In the genomic region with DNA sequence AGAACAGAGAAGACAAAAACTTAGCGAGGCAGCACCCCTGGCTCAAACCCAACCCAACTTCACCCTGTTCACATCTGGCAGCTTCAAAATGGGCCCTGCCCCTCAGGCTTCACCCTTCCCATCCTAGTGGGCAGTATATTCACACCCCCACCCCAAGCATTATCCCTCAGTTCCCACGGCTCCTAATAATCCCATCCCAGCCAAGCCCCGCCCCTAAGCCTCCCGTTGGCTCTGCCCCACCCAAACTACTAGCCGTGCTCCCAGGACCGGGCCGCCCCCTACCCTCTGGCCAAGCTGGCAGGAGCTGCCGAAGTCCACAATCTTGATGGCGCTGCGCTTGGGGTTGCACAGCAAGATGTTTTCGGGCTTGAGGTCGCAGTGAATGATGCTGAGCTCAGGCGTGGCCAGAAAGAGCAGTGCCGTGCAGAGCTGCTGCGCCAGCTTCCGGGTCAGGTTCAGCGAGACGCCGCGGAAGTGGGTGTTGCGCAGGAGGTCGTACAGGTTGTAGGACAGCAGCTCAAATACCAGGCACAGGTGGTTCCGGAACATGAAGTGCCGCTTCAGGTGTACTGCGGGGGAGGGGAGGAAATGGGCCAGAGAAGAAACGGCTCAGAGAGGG, we compare ENCODE assay signal across 18 cellular contexts. TPM values are rescaled to one million over a fixed set of nuclear protein-coding genes. Genes with fewer than 3 reads are reported as not detected.
A peak's percentile ranks its signal among the peaks of the same experiment; 100 is the strongest.
DNase-seq lines count a peak whose midpoint lies in the region; ATAC-seq and TF ChIP-seq lines count a peak whose summit lies in the region.
"Had no signal": no experiment of that assay in that cellular context is flagged by ENCODE, and none has a peak within 500 bp of the region (broad histone marks: within the 10 kb centered on the region; RNA-seq: fewer than 3 reads in every experiment).

No MANE protein-coding gene starts in this region.

- H3K4me2 ChIP-seq in KMS-11 = peak overlapping the region; percentile 62

- H3K27me3 ChIP-seq in CD4-positive, alpha-beta memory T cell (ENCODE audit: insufficient read depth, low read length) = no peaks in the 10 kb centered on the region
- H3K27me3 ChIP-seq in KMS-11 (ENCODE audit: insufficient read depth, low read depth) = no peaks in the 10 kb centered on the region
- H3K27me3 ChIP-seq: adrenal gland had no signal

- peaks cover 20 to 39% (median 29%) of the 10 kb centered on the region in 4 donors for H3K4me1 Mint-ChIP-seq in CD4-positive, alpha-beta memory T cell
- peaks cover 28% of the 10 kb centered on the region for H3K4me1 Mint-ChIP-seq in activated CD4-positive, alpha-beta memory T cell treated with anti-CD3 and anti-CD28 coated beads, Interleukin-2, amount 10 ng/mL, durations not matched to agents 7 days and 5 days
- peaks cover 27% of the 10 kb centered on the region for H3K4me1 Mint-ChIP-seq in neural crest cell

- H2AFZ ChIP-seq in KMS-11 (ENCODE audit: low read depth) = peak overlapping the region; percentile 28; the same call in 1 of the 2 replicates

- H3K4me3 ChIP-seq in CD4-positive, alpha-beta memory T cell (ENCODE audit: low read length in 2 of 2) = no peak overlapping the region
- no peak overlapping the region for H3K4me3 ChIP-seq in KMS-11 (IDR thresholded peaks at IDR 0.05; ENCODE audit: insufficient read depth, low read depth, low read length)
- H3K4me3 ChIP-seq: adrenal gland had no signal

- H3K27ac ChIP-seq in CD4-positive, alpha-beta memory T cell (ENCODE audit: low read depth, low read length) = no peak overlapping the region
- peak overlapping the region; percentile 26; the same call in 1 of the 2 replicates for H3K27ac ChIP-seq in KMS-11
- H3K27ac ChIP-seq: adrenal gland had no signal

- peaks cover 34 to 54% of the 10 kb centered on the region in 2 donors for H3K36me3 Mint-ChIP-seq in CD4-positive, alpha-beta memory T cell
- peaks cover 29% of the 10 kb centered on the region for H3K36me3 Mint-ChIP-seq in activated CD4-positive, alpha-beta memory T cell treated with anti-CD3 and anti-CD28 coated beads, Interleukin-2, amount 10 ng/mL, durations not matched to agents 7 days and 5 days (ENCODE audit: low read depth)
- H3K36me3 Mint-ChIP-seq in neural crest cell (ENCODE audit: low read depth) = peaks cover 25% of the 10 kb centered on the region

- H3K79me2 ChIP-seq in KMS-11 (ENCODE audit: insufficient read depth, low read depth) = no peaks in the 10 kb centered on the region

- no peaks in the 10 kb centered on the region for H3K27me3 Mint-ChIP-seq in CD4-positive, alpha-beta memory T cell
- no peaks in the 10 kb centered on the region for H3K27me3 Mint-ChIP-seq in activated CD4-positive, alpha-beta memory T cell treated with anti-CD3 and anti-CD28 coated beads, Interleukin-2, amount 10 ng/mL, durations not matched to agents 7 days and 5 days
- H3K27me3 Mint-ChIP-seq in neural crest cell (ENCODE audit: low read depth) = peaks cover 4% of the 10 kb centered on the region

- peak overlapping the region; percentile 22 to 65 (median 42) for H3K4me3 Mint-ChIP-seq in CD4-positive, alpha-beta memory T cell
- H3K4me3 Mint-ChIP-seq in activated CD4-positive, alpha-beta memory T cell treated with anti-CD3 and anti-CD28 coated beads, Interleukin-2, amount 10 ng/mL, durations not matched to agents 7 days and 5 days = peak overlapping the region; percentile 35
- peak overlapping the region; percentile 41 for H3K4me3 Mint-ChIP-seq in neural crest cell

- no peaks in the 10 kb centered on the region for H4K20me1 ChIP-seq in KMS-11 (ENCODE audit: insufficient read depth)

- peaks cover 46% of the 10 kb centered on the region for H3K4me1 ChIP-seq in CD4-positive, alpha-beta memory T cell (ENCODE audit: insufficient read depth, low read length)
- peaks cover 23% of the 10 kb centered on the region for H3K4me1 ChIP-seq in KMS-11 (ENCODE audit: low read depth, poor library complexity, severe bottlenecking)

- peaks cover 0 to 2% (median 0%) of the 10 kb centered on the region in 8 donors for H3K9me3 Mint-ChIP-seq in CD4-positive, alpha-beta memory T cell
- no peaks in the 10 kb centered on the region for H3K9me3 Mint-ChIP-seq in activated CD4-positive, alpha-beta memory T cell treated with anti-CD3 and anti-CD28 coated beads, Interleukin-2, amount 10 ng/mL, durations not matched to agents 7 days and 5 days
- H3K9me3 Mint-ChIP-seq in neural crest cell = no peaks in the 10 kb centered on the region

- peak in 1 of 5 donors; percentile 11 for DNase-seq in CD4-positive, alpha-beta memory T cell
- no peak for DNase-seq in activated CD4-positive, alpha-beta memory T cell treated with anti-CD3 and anti-CD28 coated beads, Interleukin-2, amount 10 ng/mL, durations not matched to agents 7 days and 5 days
- DNase-seq in neural crest cell (ENCODE audit: low read depth, low spot score) (no peak), NCI-H226 (no peak), GM19240 (ENCODE audit: insufficient read length, low spot score) (no peak), ureter (ENCODE audit: low spot score) (no peak)
- DNase-seq: activated CD8-positive, alpha-beta memory T cell treated with anti-CD3 and anti-CD28 coated beads, Interleukin-2, amount 50 U/mL, for 48 hours; kidney glomerular epithelial cell; NCI-H2171; stimulated activated CD4-positive, alpha-beta T cell treated with anti-CD3 and anti-CD28 coated beads, Interleukin-12 subunit alpha, Interleukin-12 subunit beta, amount 100 ng/mL, for 4 hours; substantia nigra had no signal

- H3K27ac Mint-ChIP-seq in CD4-positive, alpha-beta memory T cell = peak overlapping the region; percentile 43 to 87 (median 77)
- peak overlapping the region; percentile 58 for H3K27ac Mint-ChIP-seq in activated CD4-positive, alpha-beta memory T cell treated with anti-CD3 and anti-CD28 coated beads, Interleukin-2, amount 10 ng/mL, durations not matched to agents 7 days and 5 days
- peak overlapping the region; percentile 27 for H3K27ac Mint-ChIP-seq in neural crest cell (ENCODE audit: unreplicated experiment)

- peaks cover 24% of the 10 kb centered on the region for H3K36me3 ChIP-seq in CD4-positive, alpha-beta memory T cell (ENCODE audit: insufficient read depth, low read length)
- H3K36me3 ChIP-seq in KMS-11 (ENCODE audit: insufficient read depth) = no peaks in the 10 kb centered on the region

- H3K9ac ChIP-seq in KMS-11 = peak overlapping the region; percentile 14

- TF ChIP-seq CTCF in KMS-11 (conservative IDR thresholded peaks at IDR 0.05; ENCODE audit: low read depth, low read length) = no peak
- no peak for TF ChIP-seq CTCF in neural crest cell (conservative IDR thresholded peaks at IDR 0.05)

- ATAC-seq in HG03025 (IDR thresholded peaks at IDR 0.05; ENCODE audit: low FRiP score, unreplicated experiment) = no peak
- ATAC-seq: SK-N-SH treated with all-trans-retinoic acid at 6 μM for 48 hours had no signal

- no peaks in the 10 kb centered on the region for H3K9me3 ChIP-seq in CD4-positive, alpha-beta memory T cell (ENCODE audit: control insufficient read depth in 1 of 2, low read length in 2 of 2)
- H3K9me3 ChIP-seq: adrenal gland had no signal

- POLR2A ChIA-PET in CD4-positive, alpha-beta memory T cell (lab: Charles Lee; ENCODE audit: partially characterized antibody) = no interaction called here
- POLR2A ChIA-PET in activated CD4-positive, alpha-beta memory T cell treated with anti-CD3 and anti-CD28 coated beads, Interleukin-2, amount 10 ng/mL, durations not matched to agents 7 days and 5 days (lab: Charles Lee) = interaction anchor here (1.4 kb wide), 1 partner anchor 14 kb away, joined by 5 read pairs; no protein-coding TSS in a partner anchor

- CTCF ChIA-PET in CD4-positive, alpha-beta memory T cell (lab: Charles Lee; ENCODE audit: partially characterized antibody) = interaction anchor here (0.7 to 2.3 kb wide), 2 partner anchors 17 to 111 kb away, joined by 3 to 13 read pairs; partner anchors contain the start of gene FBL
- CTCF ChIA-PET in activated CD4-positive, alpha-beta memory T cell treated with anti-CD3 and anti-CD28 coated beads, Interleukin-2, amount 10 ng/mL, durations not matched to agents 7 days and 5 days (lab: Charles Lee) = interaction anchor here (1.3 to 2.4 kb wide), 3 partner anchors 15 to 143 kb away, joined by 4 to 11 read pairs (median 6); partner anchors contain the start of gene PSMC4

- intact Hi-C loops in CD4-positive, alpha-beta memory T cell (cut with micrococcal nuclease) = no loop called here

RNA-seq across cellular contexts. Expression of gene DYRK1B, which starts 5.8 kb away (rescaled TPM):
- total RNA-seq in CD4-positive, alpha-beta memory T cell = 10 to 100 TPM; 28.4 to 30.9 TPM
- 10 to 100 TPM in 1 of 2 donors, 1 to 10 TPM in 1; 7.0 to 15.0 TPM for polyA plus RNA-seq in CD4-positive, alpha-beta memory T cell
- total RNA-seq in activated CD4-positive, alpha-beta memory T cell treated with anti-CD3 and anti-CD28 coated beads, Interleukin-2, amount 10 ng/mL, durations not matched to agents 7 days and 5 days = 10 to 100 TPM; 13.8 to 14.2 TPM
- total RNA-seq in neural crest cell = 40.5 and 44.9 TPM in 2 replicates
- total RNA-seq in ureter = 19.7 TPM

RNA-seq across cellular contexts. Expression of gene FBL, which starts 18.1 kb away (rescaled TPM):
- 100 to 1,000 TPM; 282 to 295 TPM for total RNA-seq in CD4-positive, alpha-beta memory T cell
- 100 to 1,000 TPM; 173 to 174 TPM for polyA plus RNA-seq in CD4-positive, alpha-beta memory T cell
- 100 to 1,000 TPM; 294 to 302 TPM for total RNA-seq in activated CD4-positive, alpha-beta memory T cell treated with anti-CD3 and anti-CD28 coated beads, Interleukin-2, amount 10 ng/mL, durations not matched to agents 7 days and 5 days
- total RNA-seq in neural crest cell = 473 and 489 TPM in 2 replicates
- total RNA-seq in ureter = 311 TPM

RNA-seq across cellular contexts. Expression of gene LEUTX, which starts 49.5 kb away (rescaled TPM):
- not detected for total RNA-seq in CD4-positive, alpha-beta memory T cell
- not detected for polyA plus RNA-seq in CD4-positive, alpha-beta memory T cell
- under 1 TPM in 1 of 2 experiments, not detected in 1; 0.35 TPM for total RNA-seq in activated CD4-positive, alpha-beta memory T cell treated with anti-CD3 and anti-CD28 coated beads, Interleukin-2, amount 10 ng/mL, durations not matched to agents 7 days and 5 days
- total RNA-seq in neural crest cell (not detected in 2 replicates), ureter (not detected)
- total RNA-seq: adrenal gland, epithelial cell of proximal tubule, mononuclear cell had no signal
- polyA plus RNA-seq: adrenal gland, BJ had no signal

Comparison
In these comparisons a context has a peak if more than half of its experiments do, and no peak if none do; other contexts are left out.
1. H3K27ac Mint-ChIP-seq: peak in every context shown above with its lines; median percentile 77 in CD4-positive, alpha-beta memory T cell; 58 in activated CD4-positive, alpha-beta memory T cell treated with anti-CD3 and anti-CD28 coated beads, Interleukin-2, amount 10 ng/mL, durations not matched to agents 7 days and 5 days; 27 in neural crest cell.